Comparison of ENCODE assay signal across 8 cellular contexts in genomic region chr15:42272768-42273098, GRCh38. TPM values are rescaled to one million over a fixed set of nuclear protein-coding genes. Genes with fewer than 3 reads are reported as not detected.
DNase-seq lines count a peak whose midpoint lies in the region; ATAC-seq and TF ChIP-seq lines count a peak whose summit lies in the region.

No MANE protein-coding gene starts in this region.

- no peak for DNase-seq in H9
- no peak for DNase-seq in activated B cell treated with CpG ODN at 0.5 μM for 24 hours
- DNase-seq in right cardiac atrium = no peak
- no peak for DNase-seq in smooth muscle cell (lab: John Stamatoyannopoulos, UW; ENCODE audit: unreplicated experiment)
- DNase-seq in effector CD4-positive, alpha-beta T cell = no peak
- DNase-seq in COLO668 (lab: John Stamatoyannopoulos, UW; ENCODE audit: unreplicated experiment) = no peak
- no peak for DNase-seq in hypothalamus (lab: John Stamatoyannopoulos, UW)

- TF ChIP-seq CTCF in H9 (conservative IDR thresholded peaks at IDR 0.05) = no peak
- TF ChIP-seq CTCF in activated B cell treated with CpG ODN at 0.5 μM for 24 hours (IDR thresholded peaks at IDR 0.05) = no peak
- no peak for TF ChIP-seq CTCF in smooth muscle cell (IDR thresholded peaks at IDR 0.05; ENCODE audit: borderline replicate concordance, insufficient read depth, poor library complexity, severe bottlenecking)

- H3K4me1 Mint-ChIP-seq in H9 = peaks cover 34% of the 10 kb centered on the region in 2 experiments
- peaks cover 50% of the 10 kb centered on the region for H3K4me1 Mint-ChIP-seq in activated B cell treated with CpG ODN at 0.5 μM for 24 hours

- no peak overlapping the region for H2BK15ac ChIP-seq in H9 (ENCODE audit: low read depth, low read length)

- ATAC-seq in activated B cell treated with CpG ODN at 0.5 μM for 24 hours (ENCODE audit: low read depth) (no peak), right cardiac atrium (no peak), HG03439 (IDR thresholded peaks at IDR 0.05; ENCODE audit: unreplicated experiment) (no peak)

- H3K9me3 ChIP-seq in H9 (ENCODE audit: control insufficient read depth, low read depth, low read length) (no peaks in the 10 kb centered on the region), right cardiac atrium (ENCODE audit: control insufficient read depth, low read length) (no peaks in the 10 kb centered on the region), smooth muscle cell (replicated peaks; ENCODE audit: low read depth) (no peaks in the 10 kb centered on the region)

- H3F3A ChIP-seq in smooth muscle cell (ENCODE audit: low read depth) = peaks cover 29% of the 10 kb centered on the region

- H2AFZ ChIP-seq in H9 (ENCODE audit: low read length) = no peak overlapping the region
- H2AFZ ChIP-seq in smooth muscle cell (ENCODE audit: low read depth) = no peak overlapping the region

- peaks cover 10% of the 10 kb centered on the region; the same call in 1 of the 2 replicates for H3K79me2 ChIP-seq in H9 (ENCODE audit: insufficient read depth, low read length)
- peaks cover 59% of the 10 kb centered on the region for H3K79me2 ChIP-seq in smooth muscle cell (ENCODE audit: low read depth)

- WGBS in H9 (ENCODE audit: extremely low coverage, insufficient read length, low lambda C conversion rate) = no CpG with 5 or more reads among the region's 9 CpGs
- under 1% methylated on average over 9 of the region's 9 CpGs for WGBS in right cardiac atrium
- under 1% methylated on average over 9 of the region's 9 CpGs for WGBS in smooth muscle cell (ENCODE audit: low lambda C conversion rate)

- H3K36me3 ChIP-seq in smooth muscle cell (ENCODE audit: low read depth) = peaks cover 4% of the 10 kb centered on the region

- H3K4me3 ChIP-seq in right cardiac atrium (ENCODE audit: low read length) = peak overlapping the region; percentile 77
- peak overlapping the region; percentile 85 for H3K4me3 ChIP-seq in smooth muscle cell

- no peak overlapping the region for H3K14ac ChIP-seq in H9 (ENCODE audit: insufficient read depth, low read length)

- H3K4me1 ChIP-seq in H9 (ENCODE audit: insufficient read depth, low read length) (peaks cover 5% of the 10 kb centered on the region; the same call in 1 of the 2 replicates), right cardiac atrium (ENCODE audit: control insufficient read depth, insufficient read depth, low read length) (no peaks in the 10 kb centered on the region), smooth muscle cell (ENCODE audit: low read depth) (peaks cover 30% of the 10 kb centered on the region)

- peak overlapping the region; percentile 85 for H3K27ac ChIP-seq in H9 (ENCODE audit: insufficient read length, low read depth, low read length)
- peak overlapping the region; percentile 5 for H3K27ac ChIP-seq in right cardiac atrium (ENCODE audit: low read length)
- peak overlapping the region; percentile 96 for H3K27ac ChIP-seq in smooth muscle cell (ENCODE audit: low read depth)

- H3K56ac ChIP-seq in H9 (ENCODE audit: insufficient read length, low read depth, low read length) = no peak overlapping the region

- CTCF ChIA-PET in activated B cell treated with CpG ODN at 0.5 μM for 24 hours (lab: Charles Lee) = no interaction called here

- H4K91ac ChIP-seq in H9 (ENCODE audit: insufficient read length, low read depth, low read length) = no peak overlapping the region

- H2BK12ac ChIP-seq in H9 (ENCODE audit: insufficient read length, low read depth, low read length) = no peak overlapping the region

- H3K18ac ChIP-seq in H9 (ENCODE audit: insufficient read length, low read depth, low read length) = no peak overlapping the region

- H4K5ac ChIP-seq in H9 (ENCODE audit: insufficient read length, low read depth, low read length) = no peak overlapping the region

- H3K36me3 Mint-ChIP-seq in H9 (ENCODE audit: insufficient read depth in 1 of 3, low read depth in 3 of 3) = peaks cover 0 to 25% (median 18%) of the 10 kb centered on the region in 3 experiments; a peak in 5 of 7 replicates
- H3K36me3 Mint-ChIP-seq in activated B cell treated with CpG ODN at 0.5 μM for 24 hours (ENCODE audit: low read depth) = peaks cover 52% of the 10 kb centered on the region

- H2BK20ac ChIP-seq in H9 (ENCODE audit: low read depth, low read length, poor library complexity, severe bottlenecking) = no peak overlapping the region

- peak overlapping the region; percentile 99 for H3K4me3 Mint-ChIP-seq in H9
- H3K4me3 Mint-ChIP-seq in activated B cell treated with CpG ODN at 0.5 μM for 24 hours = peak overlapping the region; percentile 100

- H3K9me3 Mint-ChIP-seq in H9 = no peaks in the 10 kb centered on the region
- no peaks in the 10 kb centered on the region for H3K9me3 Mint-ChIP-seq in activated B cell treated with CpG ODN at 0.5 μM for 24 hours

- H3K4me2 ChIP-seq in H9 (ENCODE audit: insufficient read depth, insufficient read length, low read length) (peak overlapping the region; percentile 90), smooth muscle cell (peak overlapping the region; percentile 98)

- H3K27ac Mint-ChIP-seq in H9 (peak overlapping the region; percentile 100; a peak in 6 of 7 replicates), activated B cell treated with CpG ODN at 0.5 μM for 24 hours (peak overlapping the region; percentile 100)

- H2BK120ac ChIP-seq in H9 (ENCODE audit: low read depth, low read length, poor library complexity, severe bottlenecking) = no peak overlapping the region

- H4K8ac ChIP-seq in H9 (replicated peaks; ENCODE audit: insufficient read length, low read depth, low read length) = no peak overlapping the region

- no peak overlapping the region for H3T11ph ChIP-seq in H9 (ENCODE audit: low read length)

- H3K79me1 ChIP-seq in H9 (ENCODE audit: insufficient read depth, low read depth, low read length, poor library complexity, severe bottlenecking) = no peaks in the 10 kb centered on the region

- no peaks in the 10 kb centered on the region for H4K20me1 ChIP-seq in H9 (ENCODE audit: control insufficient read depth, insufficient read depth, insufficient read length)
- peaks cover 35% of the 10 kb centered on the region for H4K20me1 ChIP-seq in smooth muscle cell (ENCODE audit: low read depth)

- POLR2A ChIA-PET in activated B cell treated with CpG ODN at 0.5 μM for 24 hours (lab: Charles Lee) = interaction anchor here (0.7 to 2.0 kb wide), 15 partner anchors 14 to 1578 kb away, joined by 3 to 19 read pairs (median 4); partner anchors contain the start of genes CHP1, MGA, RAD51 and STARD9

- H2BK5ac ChIP-seq in H9 (ENCODE audit: insufficient read length, low read length) = no peak overlapping the region

- H3K27me3 Mint-ChIP-seq in H9 (ENCODE audit: low read depth) (no peaks in the 10 kb centered on the region), activated B cell treated with CpG ODN at 0.5 μM for 24 hours (no peaks in the 10 kb centered on the region)

- peaks cover 9% of the 10 kb centered on the region for H3K23me2 ChIP-seq in H9 (ENCODE audit: insufficient read length, low read depth, low read length, poor library complexity, severe bottlenecking)

- no peak overlapping the region for H3K4ac ChIP-seq in H9 (ENCODE audit: low read depth, low read length)

- H3K27me3 ChIP-seq in H9 (ENCODE audit: insufficient read depth, low read length) (no peaks in the 10 kb centered on the region), right cardiac atrium (ENCODE audit: control insufficient read depth, insufficient read depth) (no peaks in the 10 kb centered on the region), smooth muscle cell (ENCODE audit: low read depth) (no peaks in the 10 kb centered on the region)

- H3K9ac ChIP-seq in H9 (ENCODE audit: extremely low read depth, insufficient read length, low read length) = peak overlapping the region; percentile 83
- peak overlapping the region; percentile 90 for H3K9ac ChIP-seq in smooth muscle cell (ENCODE audit: low read depth)

- H3K23ac ChIP-seq in H9 (ENCODE audit: insufficient read length, low read depth, low read length) = no peak overlapping the region

- H2AK5ac ChIP-seq in H9 (ENCODE audit: insufficient read length, low read length) = no peak overlapping the region

- intact Hi-C loops in activated B cell treated with CpG ODN at 0.5 μM for 24 hours (cut with micrococcal nuclease) = loop anchor here (1.0 to 10.0 kb wide), 13 partner anchors 64 to 1680 kb away; partner anchors contain the start of genes CCNDBP1, CDAN1, EHD4 and INO80
- intact Hi-C loops in right cardiac atrium (cut with DNase I) = no loop called here

RNA-seq across cellular contexts. Expression of gene GANC, which starts 0.3 kb away (rescaled TPM):
- 15.8 and 18.4 TPM in 2 replicates for total RNA-seq in H9 (2021)
- 59.9 and 72.2 TPM in 2 replicates for total RNA-seq in activated B cell treated with CpG ODN at 0.5 μM for 24 hours
- 10 to 100 TPM; 19.1 to 24.3 (median 21.3) TPM for total RNA-seq in right cardiac atrium
- polyA plus RNA-seq in right cardiac atrium = 7.4 TPM
- 12.6 and 18.9 TPM in 2 replicates for total RNA-seq in smooth muscle cell
- 9.8 and 13.1 TPM in 2 replicates for polyA plus RNA-seq in smooth muscle cell

RNA-seq across cellular contexts. Expression of gene TMEM87A, which starts 0.5 kb away (rescaled TPM):
- total RNA-seq in H9 (2021) = 43.3 and 46.7 TPM in 2 replicates
- total RNA-seq in activated B cell treated with CpG ODN at 0.5 μM for 24 hours = 45.4 and 52.6 TPM in 2 replicates
- 10 to 100 TPM; 20.5 to 33.6 (median 23.2) TPM for total RNA-seq in right cardiac atrium
- polyA plus RNA-seq in right cardiac atrium = 13.6 TPM
- 82.3 and 118 TPM in 2 replicates for total RNA-seq in smooth muscle cell
- 51.6 and 59.9 TPM in 2 replicates for polyA plus RNA-seq in smooth muscle cell

Comparison
In these comparisons a context has a peak if more than half of its experiments do, and no peak if none do; other contexts are left out.
1. H3K27ac ChIP-seq: peak in every context shown above with its lines; median percentile 96 in smooth muscle cell; 85 in H9; 5 in right cardiac atrium.